ENCODE assay signal across 8 cellular contexts in genomic region chr10:92965314-92965713, GRCh38.
DNase-seq lines count a peak whose midpoint lies in the region; ATAC-seq, FAIRE-seq and TF ChIP-seq lines count a peak whose summit lies in the region.

No MANE protein-coding gene starts in this region.

- H3K27ac ChIP-seq in OCI-LY7 (ENCODE audit: low read depth, low read length, poor library complexity, severe bottlenecking), result no peak overlapping the region
- no peak overlapping the region for H3K27ac ChIP-seq in pancreas

- WGBS in pancreas, 2 donors, result 69 to 76% methylated on average over 2 of the region's 2 CpGs

- peak; percentile 88 for FAIRE-seq in pancreas (lab: Jason Lieb, UNC)

- H3K4me1 ChIP-seq in OCI-LY7 (ENCODE audit: insufficient read depth, low read length, poor library complexity, severe bottlenecking) (no peaks in the 10 kb centered on the region), pancreas (no peaks in the 10 kb centered on the region)

- H3K4me3 ChIP-seq in AG09309 (ENCODE audit: control insufficient read depth, low read depth, low read length), result no peak overlapping the region
- no peak overlapping the region for H3K4me3 ChIP-seq in OCI-LY7 (ENCODE audit: low read depth, low read length, poor library complexity, severe bottlenecking)
- no peak overlapping the region for H3K4me3 ChIP-seq in pancreas

- no peaks in the 10 kb centered on the region for H4K20me1 ChIP-seq in OCI-LY7 (ENCODE audit: insufficient read depth, low read length)

- no peaks in the 10 kb centered on the region for H3K27me3 ChIP-seq in pancreas

- H3K4me2 ChIP-seq in OCI-LY7 (ENCODE audit: low read length), result no peak overlapping the region

- H3K9me3 ChIP-seq in OCI-LY7 (ENCODE audit: low read length) (no peaks in the 10 kb centered on the region), pancreas (no peaks in the 10 kb centered on the region)

- peak; percentile 46 for TF ChIP-seq CTCF in AG09309 (IDR thresholded peaks at IDR 0.05; ENCODE audit: control insufficient read depth, insufficient read depth, low read depth, low read length, missing control alignments)
- TF ChIP-seq CTCF in GM13976 (IDR thresholded peaks at IDR 0.05; ENCODE audit: borderline replicate concordance, control extremely low read depth, extremely low read depth, insufficient read depth, missing control alignments), result peak; percentile 27
- peak; percentile 94 for TF ChIP-seq CTCF in OCI-LY7 (conservative IDR thresholded peaks at IDR 0.05; ENCODE audit: low read length)
- peak; percentile 26 to 62 (median 58) for TF ChIP-seq CTCF in pancreas (IDR thresholded peaks at IDR 0.05)

- no peaks in the 10 kb centered on the region for H3K9me2 ChIP-seq in OCI-LY7 (ENCODE audit: insufficient read depth, low read length)

- no peak for DNase-seq in AG09309 (ENCODE audit: low read depth)
- peak; percentile 23 for DNase-seq in GM13976 (ENCODE audit: low spot score)
- DNase-seq in OCI-LY7 (ENCODE audit: low spot score), result peak; percentile 58
- DNase-seq in epidermal melanocyte (ENCODE audit: insufficient read length, low spot score), result peak; percentile 30
- DNase-seq in pancreas, result no peak
- DNase-seq in NCI-H2107 (lab: John Stamatoyannopoulos, UW), result no peak

- ATAC-seq in pancreas (peak in 1 of 4 donors; percentile 35), GM19324 (IDR thresholded peaks at IDR 0.05; ENCODE audit: low FRiP score, unreplicated experiment) (no peak), GM21367 (IDR thresholded peaks at IDR 0.05; ENCODE audit: unreplicated experiment) (no peak)

- POLR2A ChIA-PET in OCI-LY7 (lab: Charles Lee), result interaction anchor here (0.9 kb wide), 1 partner anchor 32 kb away, joined by 5 read pairs; no protein-coding TSS in a partner anchor

- CTCF ChIA-PET in OCI-LY7 (lab: Charles Lee; ENCODE audit: unreplicated experiment), result interaction anchor here (1.0 to 1.3 kb wide), 2 partner anchors 11 to 399 kb away, joined by 3 to 4 read pairs; no protein-coding TSS in a partner anchor

- BruUV-seq in OCI-LY7 (replicated peaks; lab: Mats Ljungman, UMichigan), result no TSS peak

- H2AFZ ChIP-seq in OCI-LY7 (ENCODE audit: low read length), result no peak overlapping the region

- in situ Hi-C loops in GM13976 (cut with MboI; ENCODE audit: low sequenced_read_pairs, unreplicated experiment), result no loop called here

- H3K36me3 ChIP-seq in OCI-LY7 (ENCODE audit: insufficient read depth, low read length), result no peaks in the 10 kb centered on the region
- no peaks in the 10 kb centered on the region for H3K36me3 ChIP-seq in pancreas

- intact Hi-C loops in OCI-LY7 (cut with micrococcal nuclease; ENCODE audit: unreplicated experiment) (loop anchor here (10.0 kb wide), 1 partner anchor 389 kb away; no protein-coding TSS in a partner anchor), pancreas (cut with DNase I) (no loop called here)

- no peaks in the 10 kb centered on the region for H3K79me2 ChIP-seq in OCI-LY7 (ENCODE audit: insufficient read depth, low read depth, low read length)

Comparison
In these comparisons a context has a peak if more than half of its experiments do, and no peak if none do; other contexts are left out.
1. DNase-seq: peak in GM13976 (single experiment), OCI-LY7 (single experiment) and epidermal melanocyte (single experiment); none in AG09309 (single experiment), pancreas (0 of 6) and NCI-H2107 (single experiment).
2. CTCF ChIP-seq: peak in every context shown above with its lines; median percentile 94 in OCI-LY7; 58 in pancreas; 46 in AG09309; 27 in GM13976.